1 cellular context compared by ENCODE assay signal in genomic region chr2:131055169-131056065, GRCh38.
TF ChIP-seq lines count a peak whose summit lies in the region.

No MANE protein-coding gene starts in this region.

TF ChIP-seq in WTC11, 78 proteins besides CTCF, POLR2A, EP300 and RAD21 (continued from another document):
- TF ChIP-seq FOXP4 (CRISPR knock-in tag; IDR thresholded peaks at IDR 0.05) (no peak), HMGXB4 (CRISPR knock-in tag; IDR thresholded peaks at IDR 0.05) (no peak), ZNF425 (CRISPR knock-in tag; conservative IDR thresholded peaks at IDR 0.05) (no peak), E2F4 (CRISPR knock-in tag; IDR thresholded peaks at IDR 0.05; ENCODE audit: borderline replicate concordance, low read depth) (no peak), USF2 (CRISPR knock-in tag; IDR thresholded peaks at IDR 0.05) (no peak), SMAD4 (CRISPR knock-in tag; IDR thresholded peaks at IDR 0.05) (no peak), ZNF121 (CRISPR knock-in tag; IDR thresholded peaks at IDR 0.05) (no peak), ZBTB21 (CRISPR knock-in tag; IDR thresholded peaks at IDR 0.05; ENCODE audit: borderline replicate concordance) (no peak)
